In genomic region chr17:60103957-60104356, GRCh38 we compare ENCODE assay signal across 23 cellular contexts. TPM values are rescaled to one million over a fixed set of nuclear protein-coding genes. Genes with fewer than 3 reads are reported as not detected.
DNase-seq lines count a peak whose midpoint lies in the region; ATAC-seq and TF ChIP-seq lines count a peak whose summit lies in the region.
"Had no signal": no experiment of that assay in that cellular context is flagged by ENCODE, and none has a peak within 500 bp of the region (broad histone marks: within the 10 kb centered on the region; RNA-seq: fewer than 3 reads in every experiment).

No MANE protein-coding gene starts in this region.

- no peak overlapping the region for H3K4me2 ChIP-seq in Karpas-422 (ENCODE audit: low read depth, low read length, poor library complexity, severe bottlenecking)
- H3K4me2 ChIP-seq: KMS-11 had no signal

- H3K4me3 ChIP-seq in Karpas-422 (ENCODE audit: low read length): no peak overlapping the region
- no peak overlapping the region for H3K4me3 ChIP-seq in endodermal cell (ENCODE audit: low read length)
- H3K4me3 ChIP-seq: SJCRH30 had no signal

- H3K4me3 Mint-ChIP-seq in T-helper 2 cell treated with Interferon-gamma antibody and Interleukin-4, amounts not matched to agents 5 μg/mL and 100 μg/mL, for 36 hours: no peak overlapping the region
- H3K4me3 Mint-ChIP-seq in endodermal cell: no peak overlapping the region
- H3K4me3 Mint-ChIP-seq in stimulated activated memory B cell treated with anti-CD40 and anti-IgM and Interleukin-4, amounts not matched to agents 10 μg/mL and 1 μg/mL and 100 μg/mL, for 72 hours: no peak overlapping the region
- H3K4me3 Mint-ChIP-seq: CD8-positive, alpha-beta T cell had no signal

- H3K79me2 ChIP-seq in Karpas-422 (ENCODE audit: low read length): no peaks in the 10 kb centered on the region

- no peaks in the 10 kb centered on the region for H3K9me2 ChIP-seq in Karpas-422 (replicated peaks; ENCODE audit: insufficient read depth, low read length)

- peak; percentile 2 for DNase-seq in T-helper 2 cell treated with Interferon-gamma antibody and Interleukin-4, amounts not matched to agents 5 μg/mL and 100 μg/mL, for 36 hours (ENCODE audit: low spot score)
- DNase-seq in T-helper 2 cell (no peak), Karpas-422 (peak; percentile 27), endodermal cell (peak; percentile 30), left cardiac atrium (no peak), sciatic nerve (ENCODE audit: low spot score) (no peak), NCI-H774 (lab: John Stamatoyannopoulos, UW) (no peak)
- DNase-seq: ACHN; AML-193; C1 segment of cervical spinal cord; CD8-positive, alpha-beta T cell; DMS153; H7; NCI-H1694 treated with DMSO at 0.1 percent for 48 hours; NCI-H2081 treated with DMSO at 0.1 percent for 48 hours; NCI-H2171 treated with DMSO at 0.1 percent for 48 hours; NCI-H524 treated with DMSO at 0.1 percent for 48 hours; OCI-M1; SJCRH30 had no signal

- H3K27ac Mint-ChIP-seq in T-helper 2 cell treated with Interferon-gamma antibody and Interleukin-4, amounts not matched to agents 5 μg/mL and 100 μg/mL, for 36 hours: no peak overlapping the region
- H3K27ac Mint-ChIP-seq in endodermal cell: no peak overlapping the region
- peak overlapping the region; percentile 95 for H3K27ac Mint-ChIP-seq in stimulated activated memory B cell treated with anti-CD40 and anti-IgM and Interleukin-4, amounts not matched to agents 10 μg/mL and 1 μg/mL and 100 μg/mL, for 72 hours
- H3K27ac Mint-ChIP-seq: CD8-positive, alpha-beta T cell had no signal

- no peaks in the 10 kb centered on the region for H4K20me1 ChIP-seq in Karpas-422 (ENCODE audit: insufficient read depth, low read depth, low read length)

- no peaks in the 10 kb centered on the region for H3K36me3 Mint-ChIP-seq in T-helper 2 cell treated with Interferon-gamma antibody and Interleukin-4, amounts not matched to agents 5 μg/mL and 100 μg/mL, for 36 hours (ENCODE audit: low read depth)
- no peaks in the 10 kb centered on the region for H3K36me3 Mint-ChIP-seq in endodermal cell (ENCODE audit: low read depth)
- no peaks in the 10 kb centered on the region for H3K36me3 Mint-ChIP-seq in stimulated activated memory B cell treated with anti-CD40 and anti-IgM and Interleukin-4, amounts not matched to agents 10 μg/mL and 1 μg/mL and 100 μg/mL, for 72 hours
- H3K36me3 Mint-ChIP-seq: CD8-positive, alpha-beta T cell had no signal

- TF ChIP-seq CTCF in endodermal cell (conservative IDR thresholded peaks at IDR 0.05): no peak

- ATAC-seq in stimulated activated memory B cell treated with anti-CD40 and anti-IgM and Interleukin-4, amounts not matched to agents 10 μg/mL and 1 μg/mL and 100 μg/mL, for 72 hours: no peak
- ATAC-seq in left cardiac atrium: no peak
- ATAC-seq in sciatic nerve: no peak
- ATAC-seq: CD8-positive, alpha-beta T cell had no signal

- no peak overlapping the region for H3K27ac ChIP-seq in Karpas-422 (ENCODE audit: low read length)
- H3K27ac ChIP-seq in endodermal cell (ENCODE audit: low read depth, low read length): no peak overlapping the region
- H3K27ac ChIP-seq: 22Rv1, KMS-11, SJCRH30 had no signal

- peaks cover 15% of the 10 kb centered on the region for H3K4me1 Mint-ChIP-seq in T-helper 2 cell treated with Interferon-gamma antibody and Interleukin-4, amounts not matched to agents 5 μg/mL and 100 μg/mL, for 36 hours (ENCODE audit: low read depth)
- peaks cover 3% of the 10 kb centered on the region for H3K4me1 Mint-ChIP-seq in endodermal cell
- H3K4me1 Mint-ChIP-seq in stimulated activated memory B cell treated with anti-CD40 and anti-IgM and Interleukin-4, amounts not matched to agents 10 μg/mL and 1 μg/mL and 100 μg/mL, for 72 hours: peaks cover 41% of the 10 kb centered on the region

- H3K27me3 Mint-ChIP-seq in T-helper 2 cell treated with Interferon-gamma antibody and Interleukin-4, amounts not matched to agents 5 μg/mL and 100 μg/mL, for 36 hours (ENCODE audit: low read depth): peaks cover 47% of the 10 kb centered on the region
- no peaks in the 10 kb centered on the region for H3K27me3 Mint-ChIP-seq in endodermal cell (ENCODE audit: insufficient read depth)
- no peaks in the 10 kb centered on the region for H3K27me3 Mint-ChIP-seq in stimulated activated memory B cell treated with anti-CD40 and anti-IgM and Interleukin-4, amounts not matched to agents 10 μg/mL and 1 μg/mL and 100 μg/mL, for 72 hours

- no peak overlapping the region for H2AFZ ChIP-seq in Karpas-422 (ENCODE audit: low read length)

- H3K27me3 ChIP-seq in Karpas-422 (ENCODE audit: low read length): no peaks in the 10 kb centered on the region
- H3K27me3 ChIP-seq in endodermal cell (ENCODE audit: control insufficient read depth, insufficient read depth, low read length, poor library complexity, severe bottlenecking): no peaks in the 10 kb centered on the region
- H3K27me3 ChIP-seq: SJCRH30 had no signal

- 76 to 93% methylated on average over 2 of the region's 4 CpGs for WGBS in endodermal cell (ENCODE audit: insufficient coverage in 1 of 2, insufficient read length in 1 of 2), 2 experiments

- H3K9me3 ChIP-seq in Karpas-422 (ENCODE audit: low read length): no peaks in the 10 kb centered on the region
- no peaks in the 10 kb centered on the region for H3K9me3 ChIP-seq in endodermal cell (ENCODE audit: control insufficient read depth, low read length)
- H3K9me3 ChIP-seq: SJCRH30 had no signal

- H3K9ac ChIP-seq in Karpas-422 (ENCODE audit: low read length) (no peak overlapping the region), endodermal cell (ENCODE audit: extremely low read depth, low read length, poor library complexity, severe bottlenecking) (no peak overlapping the region)
- H3K9ac ChIP-seq: KMS-11 had no signal

- H3K36me3 ChIP-seq in Karpas-422 (ENCODE audit: insufficient read depth, low read length) (no peaks in the 10 kb centered on the region), endodermal cell (ENCODE audit: control insufficient read depth, insufficient read depth, low read length) (no peaks in the 10 kb centered on the region)
- H3K36me3 ChIP-seq: SJCRH30 had no signal

- intact Hi-C loops in left cardiac atrium (cut with DNase I) (loop anchor here in 1 of 2 donors (10.0 kb wide), 1 partner anchor 331 kb away; no protein-coding TSS in a partner anchor), sciatic nerve (cut with DNase I) (no loop called here)

- H3K4me1 ChIP-seq in Karpas-422 (ENCODE audit: low read length) (peaks cover 24% of the 10 kb centered on the region), endodermal cell (ENCODE audit: control insufficient read depth, insufficient read depth, low read length) (no peaks in the 10 kb centered on the region)
- H3K4me1 ChIP-seq: SJCRH30 had no signal

- no peaks in the 10 kb centered on the region for H3K9me3 Mint-ChIP-seq in T-helper 2 cell treated with Interferon-gamma antibody and Interleukin-4, amounts not matched to agents 5 μg/mL and 100 μg/mL, for 36 hours
- H3K9me3 Mint-ChIP-seq in endodermal cell: no peaks in the 10 kb centered on the region
- no peaks in the 10 kb centered on the region for H3K9me3 Mint-ChIP-seq in stimulated activated memory B cell treated with anti-CD40 and anti-IgM and Interleukin-4, amounts not matched to agents 10 μg/mL and 1 μg/mL and 100 μg/mL, for 72 hours
- H3K9me3 Mint-ChIP-seq: CD8-positive, alpha-beta T cell had no signal

RNA-seq across cellular contexts. Expression of gene HEATR6, which starts 25.2 kb away (rescaled TPM):
- total RNA-seq in Karpas-422 (2014; rRNA removed; shearing (Covaris generic); ENCODE audit: low replicate concordance): 12.3 and 12.7 TPM in 2 replicates
- total RNA-seq in endodermal cell: 10 to 100 TPM; 25.5 to 27.6 TPM
- 27.8 TPM for polyA plus RNA-seq in endodermal cell (2013, experiment 1 of 2)
- polyA plus RNA-seq in endodermal cell (2013, experiment 2 of 2): 23.5 TPM
- 10 to 100 TPM; 11.9 to 13.3 TPM for total RNA-seq in left cardiac atrium
- 21.0 TPM for total RNA-seq in sciatic nerve

RNA-seq across cellular contexts. Expression of gene CA4, which starts 45.8 kb away (rescaled TPM):
- not detected in 2 replicates for total RNA-seq in Karpas-422 (2014; rRNA removed; shearing (Covaris generic); ENCODE audit: low replicate concordance)
- total RNA-seq in endodermal cell (1 to 10 TPM; 1.5 to 3.0 TPM), left cardiac atrium (10 to 100 TPM in 1 of 2 donors, 1 to 10 TPM in 1; 3.1 to 10.8 TPM), sciatic nerve (13.6 TPM)
- 1.5 TPM for polyA plus RNA-seq in endodermal cell (2013, experiment 1 of 2)
- polyA plus RNA-seq in endodermal cell (2013, experiment 2 of 2): 0.66 TPM
- total RNA-seq: CD8-positive, alpha-beta T cell; HT1080; SJCRH30 had no signal

Comparison
In these comparisons a context has a peak if more than half of its experiments do, and no peak if none do; other contexts are left out.
1. DNase-seq: peak in T-helper 2 cell treated with Interferon-gamma antibody and Interleukin-4, amounts not matched to agents 5 μg/mL and 100 μg/mL, for 36 hours (single experiment), Karpas-422 (single experiment) and endodermal cell (single experiment); none in T-helper 2 cell (0 of 5), left cardiac atrium (single experiment), sciatic nerve (single experiment) and NCI-H774 (single experiment).